Comparison of ENCODE assay signal across 18 cellular contexts in genomic region chr9:94975480-94976452, GRCh38.
"Had no signal": no experiment of that assay in that cellular context is flagged by ENCODE, and none has a peak within 500 bp of the region (broad histone marks: within the 10 kb centered on the region; RNA-seq: fewer than 3 reads in every experiment).

No MANE protein-coding gene starts in this region.

- H3K4me1 Mint-ChIP-seq: activated naive CD4-positive, alpha-beta T cell treated with anti-CD3 and anti-CD28 coated beads, Interleukin-2, amount 50 U/mL, for 24 hours had no signal

- ATAC-seq: lower lobe of right lung had no signal

- H3K27me3 ChIP-seq: esophagus squamous epithelium, ovary, sigmoid colon, transverse colon had no signal

- DNase-seq: activated CD4-positive, alpha-beta T cell treated with anti-CD3 and anti-CD28 coated beads, Interleukin-2, amount 50 U/mL, for 1 hour; activated CD4-positive, CD25-positive, alpha-beta regulatory T cell treated with anti-CD3 and anti-CD28 coated beads, Interleukin-2, amount 50 U/mL, for 72 hours; activated CD8-positive, alpha-beta memory T cell treated with anti-CD3 and anti-CD28 coated beads, Interleukin-2, amount 50 U/mL, for 4 hours; activated effector memory CD4-positive, alpha-beta T cell treated with anti-CD3 and anti-CD28 coated beads, Interleukin-2, amount 50 U/mL, for 16 hours; activated T-cell treated with anti-CD3 and anti-CD28 coated beads, Interleukin-2, amount 50 U/mL, for 48 hours; effector memory CD4-positive, alpha-beta T cell; esophagus squamous epithelium; lower lobe of right lung; ovary; sigmoid colon; stimulated activated CD4-positive, alpha-beta T cell treated with anti-CD3 and anti-CD28 coated beads, Interleukin-12 subunit alpha, Interleukin-12 subunit beta, amount 100 ng/mL, for 4 hours; stimulated activated CD4-positive, alpha-beta T cell treated with anti-CD3 and anti-CD28 coated beads, Interleukin-1b, Interleukin-23, amount 100 ng/mL, for 48 hours; transverse colon had no signal

- H3K4me3 Mint-ChIP-seq: activated naive CD4-positive, alpha-beta T cell treated with anti-CD3 and anti-CD28 coated beads, Interleukin-2, amount 50 U/mL, for 24 hours; dendritic cell treated with granulocyte-macrophage colony-stimulating factor and Interleukin-4, amounts not matched to agents 40 ng/mL and 50 ng/mL, for 4 days; neural crest cell; stimulated activated naive CD8-positive, alpha-beta T cell treated with anti-CD3 and anti-CD28 coated beads, Interleukin-15, Interleukin-2, amounts not matched to agents 100 ng/mL and 50 ng/mL, for 24 hours; T-helper 1 cell treated with Interleukin-12 subunit alpha and Interleukin-12 subunit beta and Interleukin-4 antibody, amounts not matched to agents 30 μg/mL and 1 μg/mL, for 36 hours had no signal

- H3K36me3 ChIP-seq: esophagus squamous epithelium, lower lobe of right lung, ovary, sigmoid colon, transverse colon had no signal

- H3K9me3 ChIP-seq: esophagus squamous epithelium, lower lobe of right lung, ovary, sigmoid colon, transverse colon had no signal

- H3K4me1 ChIP-seq: transverse colon had no signal

- H3K9me3 Mint-ChIP-seq: activated naive CD4-positive, alpha-beta T cell treated with anti-CD3 and anti-CD28 coated beads, Interleukin-2, amount 50 U/mL, for 24 hours; dendritic cell treated with granulocyte-macrophage colony-stimulating factor and Interleukin-4, amounts not matched to agents 40 ng/mL and 50 ng/mL, for 4 days; neural crest cell; stimulated activated naive CD8-positive, alpha-beta T cell treated with anti-CD3 and anti-CD28 coated beads, Interleukin-15, Interleukin-2, amounts not matched to agents 100 ng/mL and 50 ng/mL, for 24 hours; T-helper 1 cell treated with Interleukin-12 subunit alpha and Interleukin-12 subunit beta and Interleukin-4 antibody, amounts not matched to agents 30 μg/mL and 1 μg/mL, for 36 hours had no signal

- H3K27ac Mint-ChIP-seq: activated naive CD4-positive, alpha-beta T cell treated with anti-CD3 and anti-CD28 coated beads, Interleukin-2, amount 50 U/mL, for 24 hours; dendritic cell treated with granulocyte-macrophage colony-stimulating factor and Interleukin-4, amounts not matched to agents 40 ng/mL and 50 ng/mL, for 4 days; stimulated activated naive CD8-positive, alpha-beta T cell treated with anti-CD3 and anti-CD28 coated beads, Interleukin-15, Interleukin-2, amounts not matched to agents 100 ng/mL and 50 ng/mL, for 24 hours; T-helper 1 cell treated with Interleukin-12 subunit alpha and Interleukin-12 subunit beta and Interleukin-4 antibody, amounts not matched to agents 30 μg/mL and 1 μg/mL, for 36 hours had no signal

- H3K27me3 Mint-ChIP-seq: activated naive CD4-positive, alpha-beta T cell treated with anti-CD3 and anti-CD28 coated beads, Interleukin-2, amount 50 U/mL, for 24 hours; dendritic cell treated with granulocyte-macrophage colony-stimulating factor and Interleukin-4, amounts not matched to agents 40 ng/mL and 50 ng/mL, for 4 days; stimulated activated naive CD8-positive, alpha-beta T cell treated with anti-CD3 and anti-CD28 coated beads, Interleukin-15, Interleukin-2, amounts not matched to agents 100 ng/mL and 50 ng/mL, for 24 hours had no signal

- H3K4me3 ChIP-seq: esophagus squamous epithelium, lower lobe of right lung, ovary, sigmoid colon, transverse colon had no signal

- H3K27ac ChIP-seq: esophagus squamous epithelium, lower lobe of right lung, ovary, sigmoid colon had no signal
